ENCODE assay signal across 20 cellular contexts in genomic region chr9:14216612-14217194, GRCh38.
"Had no signal": no experiment of that assay in that cellular context is flagged by ENCODE, and none has a peak within 500 bp of the region (broad histone marks: within the 10 kb centered on the region; RNA-seq: fewer than 3 reads in every experiment).

No MANE protein-coding gene starts in this region.

- H2AFZ ChIP-seq: parathyroid adenoma had no signal

- DNase-seq: activated CD4-positive, alpha-beta memory T cell treated with anti-CD3 and anti-CD28 coated beads, Interleukin-2, amount 10 ng/mL, durations not matched to agents 7 days and 5 days; activated CD4-positive, alpha-beta T cell treated with anti-CD3 and anti-CD28 coated beads, Interleukin-2, amount 10 ng/mL, durations not matched to agents 24 days and 14 days; activated effector memory CD4-positive, alpha-beta T cell treated with Interleukin-2 at 50 U/mL for 16 hours; activated naive CD4-positive, alpha-beta T cell treated with anti-CD3 and anti-CD28 coated beads for 36 hours; activated naive CD8-positive, alpha-beta T cell treated with anti-CD3 and anti-CD28 coated beads, Interleukin-2, amount 10 ng/mL, durations not matched to agents 7 days and 5 days; activated T-cell treated with anti-CD3 and anti-CD28 coated beads, Interleukin-2, amount 50 U/mL, for 72 hours; amygdala; hypothalamus; left ventricle myocardium superior; midbrain; natural killer cell; stimulated activated CD4-positive, alpha-beta T cell treated with anti-CD3 and anti-CD28 coated beads, Interleukin-12 subunit alpha, Interleukin-12 subunit beta, amount 100 ng/mL, for 4 hours; stimulated activated CD4-positive, alpha-beta T cell treated with anti-CD3 and anti-CD28 coated beads, Interleukin-4, amount 100 ng/mL, for 4 hours; stimulated activated naive CD8-positive, alpha-beta T cell treated with anti-CD3 and anti-CD28 coated beads, Interleukin-15, Interleukin-2, amounts not matched to agents 100 U/mL and 50 U/mL, for 24 hours; T1000; tibial artery had no signal

- H3K27ac ChIP-seq: cardiac muscle cell, parathyroid adenoma had no signal

- H3K27me3 ChIP-seq: cardiac muscle cell, tibial artery had no signal

- H3K4me1 ChIP-seq: parathyroid adenoma had no signal

- ATAC-seq: activated CD4-positive, CD25-positive, alpha-beta regulatory T cell treated with anti-CD3 and anti-CD28 coated beads, Interleukin-2, amount 50 U/mL, for 24 hours; activated T-cell treated with anti-CD3 and anti-CD28 coated beads, Interleukin-2, amount 50 U/mL, for 72 hours; left ventricle myocardium superior; natural killer cell; right cardiac atrium; stimulated activated naive CD8-positive, alpha-beta T cell treated with anti-CD3 and anti-CD28 coated beads, Interleukin-15, Interleukin-2, amounts not matched to agents 100 U/mL and 50 U/mL, for 24 hours had no signal

- H3K36me3 ChIP-seq: cardiac muscle cell, tibial artery had no signal

- H3K4me3 ChIP-seq: cardiac muscle cell, tibial artery had no signal

- H3K79me2 ChIP-seq: parathyroid adenoma had no signal

- H3K9me3 ChIP-seq: tibial artery had no signal

- H3K9ac ChIP-seq: parathyroid adenoma had no signal
